In the genomic region with DNA sequence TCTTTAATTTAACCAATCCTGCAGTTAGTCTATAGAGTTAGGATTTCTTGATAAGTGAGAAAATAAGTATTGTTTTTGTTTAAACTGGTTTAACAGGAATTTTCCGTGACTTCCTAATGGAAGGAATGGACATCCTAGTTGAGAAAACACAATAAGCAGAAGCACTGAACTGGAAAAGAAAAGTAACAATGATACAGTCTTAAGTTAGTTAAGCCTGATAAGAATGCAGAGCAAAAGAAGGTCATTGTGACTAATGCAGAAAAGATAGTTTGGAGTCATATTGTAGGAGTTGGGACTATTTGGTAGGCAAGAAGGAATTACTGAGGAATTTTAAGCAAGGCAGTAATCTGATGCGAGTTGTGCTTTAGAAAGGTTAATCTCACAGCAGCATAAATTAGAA, we compare ENCODE assay signal across 22 cellular contexts. TPM values are rescaled to one million over a fixed set of nuclear protein-coding genes. Genes with fewer than 3 reads are reported as not detected.
DNase-seq lines count a peak whose midpoint lies in the region; ATAC-seq and TF ChIP-seq lines count a peak whose summit lies in the region.
"Had no signal": no experiment of that assay in that cellular context is flagged by ENCODE, and none has a peak within 500 bp of the region (broad histone marks: within the 10 kb centered on the region; RNA-seq: fewer than 3 reads in every experiment).

No MANE protein-coding gene starts in this region.

- no peaks in the 10 kb centered on the region for H3K27me3 Mint-ChIP-seq in activated CD4-positive, alpha-beta T cell treated with anti-CD3 and anti-CD28 coated beads for 36 hours
- H3K27me3 Mint-ChIP-seq in chondrocyte (ENCODE audit: low read depth): no peaks in the 10 kb centered on the region
- no peaks in the 10 kb centered on the region for H3K27me3 Mint-ChIP-seq in mesothelial cell of epicardium (ENCODE audit: low read depth)
- H3K27me3 Mint-ChIP-seq: activated CD8-positive, alpha-beta memory T cell treated with anti-CD3 and anti-CD28 coated beads, Interleukin-2, amount 10 ng/mL, durations not matched to agents 7 days and 5 days; naive thymus-derived CD4-positive, alpha-beta T cell had no signal

- no peak for TF ChIP-seq CTCF in chondrocyte (IDR thresholded peaks at IDR 0.05)
- TF ChIP-seq CTCF in mesothelial cell of epicardium (IDR thresholded peaks at IDR 0.05; ENCODE audit: unreplicated experiment): no peak

- ATAC-seq in activated CD4-positive, alpha-beta T cell treated with anti-CD3 and anti-CD28 coated beads for 36 hours: no peak
- no peak for ATAC-seq in HG03442 (IDR thresholded peaks at IDR 0.05; ENCODE audit: unreplicated experiment)
- ATAC-seq: activated CD8-positive, alpha-beta memory T cell treated with anti-CD3 and anti-CD28 coated beads, Interleukin-2, amount 10 ng/mL, durations not matched to agents 7 days and 5 days; lower lobe of right lung; naive thymus-derived CD4-positive, alpha-beta T cell had no signal

- POLR2A ChIA-PET in activated CD4-positive, alpha-beta T cell treated with anti-CD3 and anti-CD28 coated beads for 36 hours (lab: Charles Lee): no interaction called here

- peaks cover 20% of the 10 kb centered on the region for H3K4me1 Mint-ChIP-seq in activated CD4-positive, alpha-beta T cell treated with anti-CD3 and anti-CD28 coated beads for 36 hours
- H3K4me1 Mint-ChIP-seq in chondrocyte (ENCODE audit: low read depth) (peaks cover 54% of the 10 kb centered on the region), mesothelial cell of epicardium (peaks cover 5% of the 10 kb centered on the region)

- CTCF ChIA-PET in activated CD4-positive, alpha-beta T cell treated with anti-CD3 and anti-CD28 coated beads for 36 hours (lab: Charles Lee): no interaction called here

- peak overlapping the region; percentile 15 for H3K27ac Mint-ChIP-seq in activated CD4-positive, alpha-beta T cell treated with anti-CD3 and anti-CD28 coated beads for 36 hours
- peak overlapping the region; percentile 66 for H3K27ac Mint-ChIP-seq in chondrocyte (ENCODE audit: unreplicated experiment)
- no peak overlapping the region for H3K27ac Mint-ChIP-seq in mesothelial cell of epicardium
- H3K27ac Mint-ChIP-seq: activated CD8-positive, alpha-beta memory T cell treated with anti-CD3 and anti-CD28 coated beads, Interleukin-2, amount 10 ng/mL, durations not matched to agents 7 days and 5 days; naive thymus-derived CD4-positive, alpha-beta T cell had no signal

- intact Hi-C loops in activated CD4-positive, alpha-beta T cell treated with anti-CD3 and anti-CD28 coated beads for 36 hours (cut with DNase I, micrococcal nuclease): loop anchor here (5.0 kb wide), 2 partner anchors 72 to 208 kb away; a partner anchor contains a TSS

- DNase-seq in activated CD4-positive, alpha-beta T cell treated with anti-CD3 and anti-CD28 coated beads for 36 hours: no peak
- no peak for DNase-seq in activated CD4-positive, alpha-beta T cell treated with anti-CD3 and anti-CD28 coated beads for 1 hour
- DNase-seq in chondrocyte (ENCODE audit: low spot score) (no peak), globus pallidus (ENCODE audit: low spot score) (no peak), medulla oblongata (ENCODE audit: extremely low spot score) (no peak), mesothelial cell of epicardium (ENCODE audit: low spot score in 2 of 2, unreplicated experiment in 2 of 2) (no peak)
- DNase-seq: activated CD4-positive, alpha-beta T cell treated with anti-CD3 and anti-CD28 coated beads for 4 hours; activated CD8-positive, alpha-beta memory T cell treated with anti-CD3 and anti-CD28 coated beads, Interleukin-2, amount 10 ng/mL, durations not matched to agents 7 days and 5 days; anterior cingulate cortex; glutamatergic neuron; lower lobe of right lung; naive thymus-derived CD4-positive, alpha-beta T cell; NCI-H1436 treated with DMSO at 0.1 percent for 48 hours; NCI-H2171 treated with DMSO at 0.1 percent for 48 hours; NCI-H774; SK-N-SH; stimulated activated CD4-positive, alpha-beta T cell treated with anti-CD3 and anti-CD28 coated beads, Interleukin-4, amount 100 ng/mL, for 24 hours; T-helper 9 cell had no signal

- peaks cover 46% of the 10 kb centered on the region for H3K36me3 Mint-ChIP-seq in activated CD4-positive, alpha-beta T cell treated with anti-CD3 and anti-CD28 coated beads for 36 hours (ENCODE audit: low read depth)
- peaks cover 22% of the 10 kb centered on the region for H3K36me3 Mint-ChIP-seq in chondrocyte (ENCODE audit: low read depth)
- H3K36me3 Mint-ChIP-seq in mesothelial cell of epicardium: peaks cover 43% of the 10 kb centered on the region

- no peaks in the 10 kb centered on the region for H3K9me3 Mint-ChIP-seq in activated CD4-positive, alpha-beta T cell treated with anti-CD3 and anti-CD28 coated beads for 36 hours (ENCODE audit: low read depth)
- H3K9me3 Mint-ChIP-seq in chondrocyte (ENCODE audit: low read depth) (no peaks in the 10 kb centered on the region), mesothelial cell of epicardium (no peaks in the 10 kb centered on the region)
- H3K9me3 Mint-ChIP-seq: naive thymus-derived CD4-positive, alpha-beta T cell had no signal

- H3K27ac ChIP-seq in layer of hippocampus (ENCODE audit: low read depth, low read length): peak overlapping the region; percentile 17
- H3K27ac ChIP-seq: BLaER1, lower lobe of right lung had no signal

- no peak overlapping the region for H3K4me3 Mint-ChIP-seq in activated CD4-positive, alpha-beta T cell treated with anti-CD3 and anti-CD28 coated beads for 36 hours
- no peak overlapping the region for H3K4me3 Mint-ChIP-seq in chondrocyte (ENCODE audit: unreplicated experiment)
- H3K4me3 Mint-ChIP-seq in mesothelial cell of epicardium: no peak overlapping the region
- H3K4me3 Mint-ChIP-seq: activated CD8-positive, alpha-beta memory T cell treated with anti-CD3 and anti-CD28 coated beads, Interleukin-2, amount 10 ng/mL, durations not matched to agents 7 days and 5 days; naive thymus-derived CD4-positive, alpha-beta T cell had no signal

- H3K27me3 ChIP-seq in layer of hippocampus (ENCODE audit: control insufficient read depth, insufficient read depth, low read length): no peaks in the 10 kb centered on the region
- H3K27me3 ChIP-seq: BLaER1 had no signal

RNA-seq across cellular contexts. Expression of a gene that starts 11.7 kb away (rescaled TPM):
- total RNA-seq in activated CD4-positive, alpha-beta T cell treated with anti-CD3 and anti-CD28 coated beads for 36 hours: 10 to 100 TPM; 12.5 to 17.8 TPM
- total RNA-seq in chondrocyte (18.9 to 35.9 TPM (median 30.4 TPM) in 3 replicates), mesothelial cell of epicardium (24.9 to 30.3 TPM (median 26.1 TPM) in 3 replicates)

RNA-seq across cellular contexts. Expression of a gene that starts 39.2 kb away (rescaled TPM):
- total RNA-seq in activated CD4-positive, alpha-beta T cell treated with anti-CD3 and anti-CD28 coated beads for 36 hours: not detected
- 1.2 to 5.2 TPM (median 3.5 TPM) in 3 replicates for total RNA-seq in chondrocyte
- total RNA-seq in mesothelial cell of epicardium: 0.13 to 0.25 TPM (median 0.18 TPM) in 3 replicates
- total RNA-seq: activated CD8-positive, alpha-beta memory T cell treated with anti-CD3 and anti-CD28 coated beads, Interleukin-2, amount 10 ng/mL, durations not matched to agents 7 days and 5 days; naive thymus-derived CD4-positive, alpha-beta T cell; smooth muscle cell had no signal
